In genomic region chr13:114226699-114227323, GRCh38 we compare ENCODE assay signal across 8 cellular contexts. TPM values are rescaled to one million over a fixed set of nuclear protein-coding genes. Genes with fewer than 3 reads are reported as not detected.
DNase-seq lines count a peak whose midpoint lies in the region; ATAC-seq, FAIRE-seq and TF ChIP-seq lines count a peak whose summit lies in the region.

No MANE protein-coding gene starts in this region.

- H3K18ac ChIP-seq in H1 (ENCODE audit: extremely low read depth, low read length), result no peak overlapping the region; the same call in 1 of the 2 replicates

- no peak overlapping the region for H3K9ac ChIP-seq in H1 (replicated peaks in 1 of 4; ENCODE audit: extremely low read depth in 1 of 4, low read depth in 3 of 4, low read length in 3 of 4)

- peak overlapping the region; percentile 54; the same call in 1 of the 2 replicates for H2BK5ac ChIP-seq in H1 (ENCODE audit: low read depth, low read length)

- peak overlapping the region; percentile 63; the same call in 1 of the 2 replicates for H2BK20ac ChIP-seq in H1 (ENCODE audit: low read length)

- no peak overlapping the region; a peak in 1 of 4 replicates for H3K4me2 ChIP-seq in H1 (ENCODE audit: insufficient read depth in 1 of 2, low read depth in 2 of 2, low read length in 2 of 2)

- no peaks in the 10 kb centered on the region for H3K36me3 ChIP-seq in H1 (ENCODE audit: control insufficient read depth in 2 of 4, insufficient read depth in 4 of 4, low read length in 3 of 4)

- POLR2A ChIA-PET in H1 (lab: Charles Lee; ENCODE audit: partially characterized antibody), result interaction anchor here (0.7 to 1.2 kb wide), 2 partner anchors 171 to 450 kb away, joined by 3 read pairs; no protein-coding TSS in a partner anchor

- TF ChIP-seq CTCF in C4-2B (conservative IDR thresholded peaks at IDR 0.05) (peak; percentile 94), H1 (IDR thresholded peaks at IDR 0.05; ENCODE audit: control extremely low read depth in 1 of 3, insufficient read depth in 1 of 3, low read depth in 1 of 3, low read length in 3 of 3) (peak; percentile 94 to 99 (median 95))

- H2BK15ac ChIP-seq in H1 (ENCODE audit: low read length), result peak overlapping the region; percentile 85; the same call in 1 of the 2 replicates

- peak; percentile 39 for FAIRE-seq in H1 (lab: Jason Lieb, UNC)

- peak overlapping the region; percentile 68; the same call in 1 of the 2 replicates for H4K8ac ChIP-seq in H1 (ENCODE audit: extremely low read depth, insufficient read depth, low read length)

- peaks cover 3% of the 10 kb centered on the region; the same call in 1 of the 2 replicates for H3K23me2 ChIP-seq in H1 (ENCODE audit: low read depth, low read length)

- peak; percentile 99 to 100 for TF ChIP-seq RAD21 in H1 (IDR thresholded peaks at IDR 0.05 in 1 of 2, conservative IDR thresholded peaks at IDR 0.05 in 1 of 2; ENCODE audit: low read depth in 2 of 2, low read length in 2 of 2)

- no peak overlapping the region for H2AFZ ChIP-seq in H1 (ENCODE audit: low read length)

- no peaks in the 10 kb centered on the region for H3K27me3 ChIP-seq in H1 (replicated peaks in 1 of 4; ENCODE audit: control insufficient read depth in 3 of 4, extremely low read depth in 1 of 4, insufficient read depth in 3 of 4, low read length in 3 of 4)

- no peak overlapping the region for H3K4me3 ChIP-seq in H1 (ENCODE audit: extremely low read depth in 1 of 4, insufficient read depth in 2 of 4, low read depth in 3 of 4, low read length in 4 of 4)

- 18% methylated on average over 19 of the region's 19 CpGs; no CpG with 5 or more reads in 1 of the 2 experiments for WGBS in H1 (ENCODE audit: extremely low coverage in 1 of 2, insufficient coverage in 1 of 2, insufficient read length in 1 of 2, insufficient replicate concordance in 2 of 2, low coverage in 1 of 2, low lambda C conversion rate in 2 of 2, missing lambda C conversion rate in 1 of 2), 2 experiments

- peak in 1 of 2 experiments; percentile 72; a peak in 1 of 3 replicates for TF ChIP-seq EP300 in H1 (IDR thresholded peaks at IDR 0.05; ENCODE audit: borderline replicate concordance in 1 of 2, low read depth in 2 of 2, low read length in 2 of 2)

- H3K56ac ChIP-seq in H1 (replicated peaks; ENCODE audit: insufficient read length, low read depth, low read length), result no peak overlapping the region

- H2BK120ac ChIP-seq in H1 (replicated peaks; ENCODE audit: low read depth, low read length), result peak overlapping the region; percentile 17

- no peak overlapping the region for H3K14ac ChIP-seq in H1 (ENCODE audit: insufficient read length)

- no peaks in the 10 kb centered on the region for H3K79me2 ChIP-seq in H1 (ENCODE audit: control insufficient read depth in 1 of 2, insufficient read depth in 2 of 2, low read length in 2 of 2)

- no peak overlapping the region for H4K91ac ChIP-seq in H1 (replicated peaks; ENCODE audit: insufficient read length, low read length)

- H4K20me1 ChIP-seq in H1 (replicated peaks in 1 of 2; ENCODE audit: control insufficient read depth in 1 of 2, insufficient read depth in 2 of 2, low read length in 2 of 2), result peaks cover 0 to 2% of the 10 kb centered on the region in 2 experiments

- H3K27ac ChIP-seq in C4-2B (no peak overlapping the region), H1 (ENCODE audit: low read depth, low read length) (no peak overlapping the region)

- no peak overlapping the region for H3K23ac ChIP-seq in H1 (ENCODE audit: insufficient read length)

- H3K4me1 ChIP-seq in H1 (replicated peaks in 1 of 4; ENCODE audit: control insufficient read depth in 3 of 4, insufficient read depth in 4 of 4, low read length in 3 of 4), result peaks cover 15 to 34% (median 23%) of the 10 kb centered on the region in 4 experiments

- no peaks in the 10 kb centered on the region for H3K9me3 ChIP-seq in H1 (ENCODE audit: insufficient read depth in 2 of 2, low read depth in 1 of 2, low read length in 1 of 2)

- H3K79me1 ChIP-seq in H1 (ENCODE audit: low read depth, low read length), result peaks cover 3% of the 10 kb centered on the region; the same call in 1 of the 2 replicates

- peak; percentile 80 for DNase-seq in HK-2 (ENCODE audit: unreplicated experiment)
- DNase-seq in NK-92 treated with Interleukin-12 subunit alpha and Interleukin-12 subunit beta, amount 100 ng/mL, for 24 hours (lab: John Stamatoyannopoulos, UW), result peak; percentile 78
- peak; percentile 68 to 71 for DNase-seq in activated CD8-positive, alpha-beta memory T cell treated with anti-CD3 and anti-CD28 coated beads for 4 hours (ENCODE audit: low read depth in 2 of 2)
- DNase-seq in H1 (ENCODE audit: low read depth in 1 of 2, low spot score in 2 of 2), result peak; percentile 84 to 97
- DNase-seq in midbrain (lab: John Stamatoyannopoulos, UW), result peak; percentile 87
- DNase-seq in stimulated activated CD8-positive, alpha-beta memory T cell treated with anti-CD3 and anti-CD28 coated beads, Interleukin-4, amount 100 ng/mL, for 1 hour (ENCODE audit: low read depth in 2 of 2, low spot score in 1 of 2), result peak; percentile 73 to 76

- no peak overlapping the region for H2AK5ac ChIP-seq in H1 (ENCODE audit: low read depth, low read length)

- H4K5ac ChIP-seq in H1 (ENCODE audit: insufficient read length, low read depth, low read length), result peak overlapping the region; percentile 49

- H2BK12ac ChIP-seq in H1 (ENCODE audit: low read depth, low read length), result peak overlapping the region; percentile 71; the same call in 1 of the 2 replicates

- CTCF ChIA-PET in H1 (lab: Charles Lee; ENCODE audit: partially characterized antibody), result interaction anchor here (0.6 to 1.7 kb wide), 19 partner anchors 9 to 410 kb away, joined by 3 to 9 read pairs (median 4); no protein-coding TSS in a partner anchor

- H3K4ac ChIP-seq in H1 (replicated peaks; ENCODE audit: insufficient read length, low read depth, low read length), result no peak overlapping the region

- TF ChIP-seq POLR2A in H1 (IDR thresholded peaks at IDR 0.05; ENCODE audit: control extremely low read depth in 1 of 2, low read depth in 2 of 2, low read length in 2 of 2), result no peak

- ATAC-seq in GM19351 (IDR thresholded peaks at IDR 0.05; ENCODE audit: unreplicated experiment), result peak; percentile 81

TF ChIP-seq in H1, 55 proteins besides CTCF, POLR2A, EP300 and RAD21 (continues in another document):
- TF ChIP-seq NANOG (IDR thresholded peaks at IDR 0.05; ENCODE audit: insufficient read depth, low read depth, low read length, poor library complexity, severe bottlenecking) (no peak), JUN (IDR thresholded peaks at IDR 0.05; ENCODE audit: low read depth, low read length) (no peak), FOSL1 (IDR thresholded peaks at IDR 0.05; ENCODE audit: insufficient read depth, low read depth, low read length) (no peak), RNF2 (IDR thresholded peaks at IDR 0.05; ENCODE audit: borderline replicate concordance, low read depth, low read length, missing control alignments, poor library complexity, severe bottlenecking) (no peak), USF2 (IDR thresholded peaks at IDR 0.05; ENCODE audit: low read length) (no peak), RBBP5 (IDR thresholded peaks at IDR 0.05; ENCODE audit: borderline replicate concordance, low read depth, low read length) (no peak)

RNA-seq across cellular contexts. Expression of gene CDC16, which starts 7.9 kb away (rescaled TPM):
- 78.7 and 83.4 TPM in 2 replicates for total RNA-seq in H1 (2021; fragmentation: NEBNext Ultra II Directional; extraction: Animal tissue kit (Norgen Biotek cat#: 25700))
- 36.3 and 42.5 TPM in 2 replicates for polyA plus RNA-seq in H1 (2011; rRNA removed)
- polyA plus RNA-seq in H1 (2011; cell fraction: cytosol; rRNA removed), result 58.5 TPM
- polyA plus RNA-seq in H1 (2011; cell fraction: nucleus; rRNA removed), result 53.2 TPM
- polyA plus RNA-seq in H1 (2012, experiment 1 of 2), result 57.0 to 70.3 TPM (median 61.3 TPM) in 4 replicates
- polyA plus RNA-seq in H1 (2012, experiment 2 of 2), result 7.9 TPM
- polyA plus RNA-seq in H1 (2013, experiment 1 of 2), result 55.1 TPM
- 53.8 TPM for polyA plus RNA-seq in H1 (2013, experiment 2 of 2)
- 69.3 and 80.0 TPM in 2 replicates for polyA minus RNA-seq in H1 (2011; rRNA and poly(A)+ RNA removed)
- polyA minus RNA-seq in H1 (2011; cell fraction: cytosol; rRNA and poly(A)+ RNA removed), result 36.5 TPM
- 104 TPM for polyA minus RNA-seq in H1 (2011; cell fraction: nucleus; rRNA and poly(A)+ RNA removed)

RNA-seq across cellular contexts. Expression of gene CFAP97D2, which starts 47.8 kb away (rescaled TPM):
- total RNA-seq in H1 (2021; fragmentation: NEBNext Ultra II Directional; extraction: Animal tissue kit (Norgen Biotek cat#: 25700)), result not detected in 2 replicates
- polyA plus RNA-seq in H1 (2011; rRNA removed), result not detected in 2 replicates
- not detected for polyA plus RNA-seq in H1 (2011; cell fraction: cytosol; rRNA removed)
- not detected for polyA plus RNA-seq in H1 (2011; cell fraction: nucleus; rRNA removed)
- not detected in 4 replicates for polyA plus RNA-seq in H1 (2012, experiment 1 of 2)
- not detected for polyA plus RNA-seq in H1 (2012, experiment 2 of 2)
- not detected for polyA plus RNA-seq in H1 (2013, experiment 1 of 2)
- not detected for polyA plus RNA-seq in H1 (2013, experiment 2 of 2)
- not detected in 2 replicates for polyA minus RNA-seq in H1 (2011; rRNA and poly(A)+ RNA removed)
- polyA minus RNA-seq in H1 (2011; cell fraction: cytosol; rRNA and poly(A)+ RNA removed), result not detected
- not detected for polyA minus RNA-seq in H1 (2011; cell fraction: nucleus; rRNA and poly(A)+ RNA removed)

RNA-seq across cellular contexts. Expression of gene UPF3A, which starts 54.6 kb away (rescaled TPM):
- 56.6 and 58.2 TPM in 2 replicates for total RNA-seq in H1 (2021; fragmentation: NEBNext Ultra II Directional; extraction: Animal tissue kit (Norgen Biotek cat#: 25700))
- polyA plus RNA-seq in H1 (2011; rRNA removed), result 47.1 and 48.7 TPM in 2 replicates
- 78.7 TPM for polyA plus RNA-seq in H1 (2011; cell fraction: cytosol; rRNA removed)
- 56.2 TPM for polyA plus RNA-seq in H1 (2011; cell fraction: nucleus; rRNA removed)
- polyA plus RNA-seq in H1 (2012, experiment 1 of 2), result 63.0 to 78.5 TPM (median 70.5 TPM) in 4 replicates
- 14.2 TPM for polyA plus RNA-seq in H1 (2012, experiment 2 of 2)
- 88.6 TPM for polyA plus RNA-seq in H1 (2013, experiment 1 of 2)
- 86.1 TPM for polyA plus RNA-seq in H1 (2013, experiment 2 of 2)
- 18.0 and 22.0 TPM in 2 replicates for polyA minus RNA-seq in H1 (2011; rRNA and poly(A)+ RNA removed)
- polyA minus RNA-seq in H1 (2011; cell fraction: cytosol; rRNA and poly(A)+ RNA removed), result 27.8 TPM
- polyA minus RNA-seq in H1 (2011; cell fraction: nucleus; rRNA and poly(A)+ RNA removed), result 45.9 TPM
